Comparison of ENCODE assay signal across 11 cellular contexts in genomic region chr9:121609845-121610637, GRCh38. TPM values are rescaled to one million over a fixed set of nuclear protein-coding genes. Genes with fewer than 3 reads are reported as not detected.
DNase-seq lines count a peak whose midpoint lies in the region; ATAC-seq and TF ChIP-seq lines count a peak whose summit lies in the region.
"Had no signal": no experiment of that assay in that cellular context is flagged by ENCODE, and none has a peak within 500 bp of the region (broad histone marks: within the 10 kb centered on the region; RNA-seq: fewer than 3 reads in every experiment).

No MANE protein-coding gene starts in this region.

- peaks cover 34% of the 10 kb centered on the region for H3K27me3 Mint-ChIP-seq in activated CD8-positive, alpha-beta T cell treated with anti-CD3 and anti-CD28 coated beads for 36 hours
- peaks cover 22% of the 10 kb centered on the region for H3K27me3 Mint-ChIP-seq in activated CD4-positive, alpha-beta memory T cell treated with anti-CD3 and anti-CD28 coated beads for 36 hours

- intact Hi-C loops in esophagus muscularis mucosa (cut with DNase I): no loop called here
- intact Hi-C loops in activated CD8-positive, alpha-beta T cell treated with anti-CD3 and anti-CD28 coated beads for 36 hours (cut with micrococcal nuclease): no loop called here
- intact Hi-C loops in activated CD4-positive, alpha-beta memory T cell treated with anti-CD3 and anti-CD28 coated beads for 36 hours (cut with micrococcal nuclease): no loop called here

- H3K36me3 ChIP-seq in esophagus muscularis mucosa: no peaks in the 10 kb centered on the region
- no peaks in the 10 kb centered on the region for H3K36me3 ChIP-seq in muscle layer of colon (ENCODE audit: insufficient read depth, low read length)

- H3K4me3 ChIP-seq in esophagus muscularis mucosa: no peak overlapping the region
- H3K4me3 ChIP-seq in muscle layer of colon (ENCODE audit: low read depth in 1 of 2, low read length in 2 of 2): no peak overlapping the region

- no peak overlapping the region for H3K4me3 Mint-ChIP-seq in activated CD8-positive, alpha-beta T cell treated with anti-CD3 and anti-CD28 coated beads for 36 hours
- no peak overlapping the region for H3K4me3 Mint-ChIP-seq in activated CD4-positive, alpha-beta memory T cell treated with anti-CD3 and anti-CD28 coated beads for 36 hours

- H3K36me3 Mint-ChIP-seq in activated CD8-positive, alpha-beta T cell treated with anti-CD3 and anti-CD28 coated beads for 36 hours (ENCODE audit: low read depth): no peaks in the 10 kb centered on the region
- H3K36me3 Mint-ChIP-seq in activated CD4-positive, alpha-beta memory T cell treated with anti-CD3 and anti-CD28 coated beads for 36 hours: no peaks in the 10 kb centered on the region

- H3K4me1 Mint-ChIP-seq in activated CD8-positive, alpha-beta T cell treated with anti-CD3 and anti-CD28 coated beads for 36 hours (ENCODE audit: low read depth): peaks cover 14% of the 10 kb centered on the region
- peaks cover 13% of the 10 kb centered on the region for H3K4me1 Mint-ChIP-seq in activated CD4-positive, alpha-beta memory T cell treated with anti-CD3 and anti-CD28 coated beads for 36 hours (ENCODE audit: low read depth)

- H3K4me1 ChIP-seq in esophagus muscularis mucosa (peaks cover 75 to 89% (median 81%) of the 10 kb centered on the region in 4 donors), muscle layer of colon (ENCODE audit: insufficient read depth, low read length) (peaks cover 51% of the 10 kb centered on the region)

- peak; percentile 45 for DNase-seq in AG08395 (ENCODE audit: low spot score)
- peak; percentile 49 for DNase-seq in NCI-H69 (lab: John Stamatoyannopoulos, UW)
- no peak for DNase-seq in esophagus muscularis mucosa (ENCODE audit: extremely low spot score)
- DNase-seq in OCI-M1 (lab: John Stamatoyannopoulos, UW): no peak
- DNase-seq in activated CD8-positive, alpha-beta T cell treated with anti-CD3 and anti-CD28 coated beads for 36 hours: no peak
- no peak for DNase-seq in NCI-H526 treated with DMSO at 0.1 percent for 48 hours (lab: John Stamatoyannopoulos, UW)
- no peak for DNase-seq in activated CD4-positive, alpha-beta memory T cell treated with anti-CD3 and anti-CD28 coated beads for 36 hours
- DNase-seq: activated naive CD4-positive, alpha-beta T cell treated with Interleukin-2 at 50 U/mL for 16 hours; NCI-H187 had no signal

- H3K27me3 ChIP-seq in esophagus muscularis mucosa: no peaks in the 10 kb centered on the region
- no peaks in the 10 kb centered on the region for H3K27me3 ChIP-seq in muscle layer of colon (ENCODE audit: control insufficient read depth in 1 of 2, insufficient read depth in 2 of 2, low read length in 2 of 2)

- H3K9me3 ChIP-seq in esophagus muscularis mucosa (no peaks in the 10 kb centered on the region), muscle layer of colon (ENCODE audit: low read length) (no peaks in the 10 kb centered on the region)

- H3K9ac ChIP-seq in muscle layer of colon (ENCODE audit: low read length): no peak overlapping the region

- CTCF ChIA-PET in activated CD8-positive, alpha-beta T cell treated with anti-CD3 and anti-CD28 coated beads for 36 hours (lab: Charles Lee): no interaction called here
- CTCF ChIA-PET in activated CD4-positive, alpha-beta memory T cell treated with anti-CD3 and anti-CD28 coated beads for 36 hours (lab: Charles Lee): no interaction called here

- H3K27ac ChIP-seq in esophagus muscularis mucosa (replicated peaks in 1 of 4) (peak overlapping the region; percentile 64 to 79 (median 69)), muscle layer of colon (ENCODE audit: low read depth, low read length) (peak overlapping the region; percentile 54)

- TF ChIP-seq POLR2A in esophagus muscularis mucosa (IDR thresholded peaks at IDR 0.05; ENCODE audit: low read depth): no peak

- ATAC-seq in activated CD8-positive, alpha-beta T cell treated with anti-CD3 and anti-CD28 coated beads for 36 hours: no peak

- POLR2A ChIA-PET in activated CD8-positive, alpha-beta T cell treated with anti-CD3 and anti-CD28 coated beads for 36 hours (lab: Charles Lee): no interaction called here
- POLR2A ChIA-PET in activated CD4-positive, alpha-beta memory T cell treated with anti-CD3 and anti-CD28 coated beads for 36 hours (lab: Charles Lee): no interaction called here

- peak in 1 of 3 experiments; percentile 15 for TF ChIP-seq CTCF in esophagus muscularis mucosa (IDR thresholded peaks at IDR 0.05)
- no peak for TF ChIP-seq CTCF in activated CD8-positive, alpha-beta T cell treated with anti-CD3 and anti-CD28 coated beads for 36 hours (IDR thresholded peaks at IDR 0.05)

- no peaks in the 10 kb centered on the region for H3K9me3 Mint-ChIP-seq in activated CD8-positive, alpha-beta T cell treated with anti-CD3 and anti-CD28 coated beads for 36 hours
- no peaks in the 10 kb centered on the region for H3K9me3 Mint-ChIP-seq in activated CD4-positive, alpha-beta memory T cell treated with anti-CD3 and anti-CD28 coated beads for 36 hours

- no peak overlapping the region for H3K27ac Mint-ChIP-seq in activated CD8-positive, alpha-beta T cell treated with anti-CD3 and anti-CD28 coated beads for 36 hours
- no peak overlapping the region for H3K27ac Mint-ChIP-seq in activated CD4-positive, alpha-beta memory T cell treated with anti-CD3 and anti-CD28 coated beads for 36 hours

- WGBS in esophagus muscularis mucosa: 40% methylated on average over 6 of the region's 6 CpGs

- TF ChIP-seq EP300 in esophagus muscularis mucosa (IDR thresholded peaks at IDR 0.05): no peak

RNA-seq across cellular contexts. Expression of gene DAB2IP, which starts 41.4 kb away (rescaled TPM):
- total RNA-seq in esophagus muscularis mucosa: 100 to 1,000 TPM in 1 of 4 donors, 10 to 100 TPM in 3; 41.7 to 102 (median 62.4) TPM
- 1 to 10 TPM in 1 of 2 experiments, under 1 TPM in 1; 0.54 to 1.5 TPM for total RNA-seq in activated CD8-positive, alpha-beta T cell treated with anti-CD3 and anti-CD28 coated beads for 36 hours
- total RNA-seq in activated CD4-positive, alpha-beta memory T cell treated with anti-CD3 and anti-CD28 coated beads for 36 hours: not detected
- total RNA-seq: T-helper 2 cell treated with Interferon-gamma antibody and Interleukin-4, amounts not matched to agents 100 ng/mL and 5 ng/mL, for 36 hours had no signal

Comparison
In these comparisons a context has a peak if more than half of its experiments do, and no peak if none do; other contexts are left out.
1. DNase-seq: peak in AG08395 (single experiment) and NCI-H69 (single experiment); none in esophagus muscularis mucosa (single experiment), OCI-M1 (single experiment), activated CD8-positive, alpha-beta T cell treated with anti-CD3 and anti-CD28 coated beads for 36 hours (single experiment), NCI-H526 treated with DMSO at 0.1 percent for 48 hours (single experiment) and activated CD4-positive, alpha-beta memory T cell treated with anti-CD3 and anti-CD28 coated beads for 36 hours (single experiment).
2. RNA of gene DAB2IP, which starts 41.4 kb away (total RNA-seq): 41.7 to 102 TPM in esophagus muscularis mucosa; 0.54 to 1.5 TPM in activated CD8-positive, alpha-beta T cell treated with anti-CD3 and anti-CD28 coated beads for 36 hours and not detected in activated CD4-positive, alpha-beta memory T cell treated with anti-CD3 and anti-CD28 coated beads for 36 hours; every median in the first group is over 10 times any median in the second.